Comparison of ENCODE assay signal across 9 cellular contexts in genomic region chr5:138033916-138034315, GRCh38. TPM values are rescaled to one million over a fixed set of nuclear protein-coding genes. Genes with fewer than 3 reads are reported as not detected.
DNase-seq lines count a peak whose midpoint lies in the region; ATAC-seq, FAIRE-seq and TF ChIP-seq lines count a peak whose summit lies in the region.
"Had no signal": no experiment of that assay in that cellular context is flagged by ENCODE, and none has a peak within 500 bp of the region (broad histone marks: within the 10 kb centered on the region; RNA-seq: fewer than 3 reads in every experiment).

No MANE protein-coding gene starts in this region.

- DNase-seq in AG08396 (ENCODE audit: low spot score): peak; percentile 73
- peak; percentile 34 for DNase-seq in bronchial epithelial cell (ENCODE audit: low read depth)
- DNase-seq in natural killer cell: no peak
- DNase-seq in esophagus squamous epithelium (lab: John Stamatoyannopoulos, UW): no peak
- DNase-seq in NCI-H82 treated with DMSO at 0.1 percent for 48 hours (lab: John Stamatoyannopoulos, UW; ENCODE audit: unreplicated experiment): no peak
- DNase-seq in DMS153 (lab: John Stamatoyannopoulos, UW): no peak
- DNase-seq in NCI-H526 treated with DMSO at 0.1 percent for 48 hours (lab: John Stamatoyannopoulos, UW): no peak

- no peak for TF ChIP-seq POLR2A in esophagus squamous epithelium (IDR thresholded peaks at IDR 0.05)

- no peak for FAIRE-seq in bronchial epithelial cell (lab: Jason Lieb, UNC)

- H3K27ac Mint-ChIP-seq in IgD-negative memory B cell (peak overlapping the region; percentile 95 to 99 (median 97)), natural killer cell (peak overlapping the region; percentile 96 to 97)

- H3K27me3 Mint-ChIP-seq in IgD-negative memory B cell (peaks cover 2% of the 10 kb centered on the region), natural killer cell (ENCODE audit: low read depth in 2 of 2) (no peaks in the 10 kb centered on the region)

- peak overlapping the region in 2 of 4 donors; percentile 99 to 100 for H3K27ac ChIP-seq in esophagus squamous epithelium

- no peaks in the 10 kb centered on the region for H3K27me3 ChIP-seq in bronchial epithelial cell (ENCODE audit: control insufficient read depth, insufficient read depth, low read length)
- no peaks in the 10 kb centered on the region for H3K27me3 ChIP-seq in esophagus squamous epithelium

- peaks cover 3% of the 10 kb centered on the region for H3K36me3 Mint-ChIP-seq in IgD-negative memory B cell
- no peaks in the 10 kb centered on the region for H3K36me3 Mint-ChIP-seq in natural killer cell

- intact Hi-C loops in natural killer cell (cut with micrococcal nuclease): loop anchor here (2.0 kb wide), 1 partner anchor 281 kb away; no protein-coding TSS in a partner anchor
- intact Hi-C loops in esophagus squamous epithelium (cut with DNase I): no loop called here

- H3K4me3 ChIP-seq in bronchial epithelial cell (ENCODE audit: low read depth, low read length): peak overlapping the region; percentile 73
- H3K4me3 ChIP-seq in esophagus squamous epithelium: peak overlapping the region in 2 of 4 donors; percentile 90 to 100

- no peaks in the 10 kb centered on the region for H3K9me3 ChIP-seq in esophagus squamous epithelium

- peak overlapping the region; percentile 93 to 100 (median 99) for H3K4me3 Mint-ChIP-seq in IgD-negative memory B cell
- peak overlapping the region; percentile 95 for H3K4me3 Mint-ChIP-seq in natural killer cell

- ATAC-seq in natural killer cell: no peak

- H3K9me3 Mint-ChIP-seq in IgD-negative memory B cell (no peaks in the 10 kb centered on the region), natural killer cell (no peaks in the 10 kb centered on the region)

- peaks cover 9 to 49% (median 33%) of the 10 kb centered on the region in 3 donors for H3K4me1 ChIP-seq in esophagus squamous epithelium

- WGBS in esophagus squamous epithelium, 2 donors: 33 to 72% methylated on average over 2 of the region's 2 CpGs

- TF ChIP-seq CTCF in bronchial epithelial cell (IDR thresholded peaks at IDR 0.05; ENCODE audit: insufficient read depth, low read length, severe bottlenecking) (no peak), natural killer cell (IDR thresholded peaks at IDR 0.05) (no peak), esophagus squamous epithelium (IDR thresholded peaks at IDR 0.05) (no peak)

- H3K36me3 ChIP-seq in bronchial epithelial cell (ENCODE audit: control insufficient read depth, insufficient read depth, low read length) (no peaks in the 10 kb centered on the region), esophagus squamous epithelium (no peaks in the 10 kb centered on the region)

- H3K4me1 Mint-ChIP-seq in IgD-negative memory B cell (peaks cover 32 to 35% (median 34%) of the 10 kb centered on the region in 3 donors), natural killer cell (peaks cover 46 to 50% of the 10 kb centered on the region in 2 donors)

RNA-seq across cellular contexts. Expression of gene FAM13B, which starts 1.0 kb away (rescaled TPM):
- polyA plus RNA-seq in IgD-negative memory B cell: 34.2 TPM
- total RNA-seq in bronchial epithelial cell (10.5 TPM in 2 replicates), natural killer cell (10 to 100 TPM; 58.8 to 74.4 (median 67.4) TPM), esophagus squamous epithelium (10 to 100 TPM; 12.2 to 46.0 (median 13.9) TPM)

RNA-seq across cellular contexts. Expression of gene WNT8A, which starts 49.9 kb away (rescaled TPM):
- not detected for polyA plus RNA-seq in IgD-negative memory B cell
- not detected in 2 replicates for total RNA-seq in bronchial epithelial cell
- total RNA-seq in natural killer cell: not detected
- total RNA-seq in esophagus squamous epithelium: not detected
- total RNA-seq: T-helper 2 cell treated with Interferon-gamma antibody and Interleukin-4, amounts not matched to agents 100 ng/mL and 5 ng/mL, for 36 hours had no signal

Comparison
In these comparisons a context has a peak if more than half of its experiments do, and no peak if none do; other contexts are left out.
1. DNase-seq: peak in AG08396 (single experiment) and bronchial epithelial cell (single experiment); none in natural killer cell (single experiment), esophagus squamous epithelium (single experiment), NCI-H82 treated with DMSO at 0.1 percent for 48 hours (single experiment), DMS153 (single experiment) and NCI-H526 treated with DMSO at 0.1 percent for 48 hours (single experiment).